In the genomic region with DNA sequence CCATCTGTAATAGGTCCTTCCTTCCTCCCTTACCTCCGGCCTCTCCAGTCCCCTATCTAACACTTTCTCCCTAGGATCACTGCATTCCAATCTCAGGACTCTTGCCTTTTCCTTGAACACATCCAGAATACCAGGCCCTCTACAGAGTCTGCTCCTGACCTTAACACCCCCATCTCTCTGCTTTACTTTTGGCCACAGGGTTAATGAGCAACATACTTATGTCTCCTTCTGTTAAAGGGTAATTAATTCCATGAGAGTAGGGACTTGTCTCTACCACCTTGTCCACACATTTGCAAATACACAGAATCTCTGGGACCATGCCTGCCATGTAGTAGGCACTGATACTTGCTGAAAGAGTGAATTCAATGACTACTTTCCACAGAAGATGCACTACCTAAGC, we compare ENCODE assay signal across 27 cellular contexts.
A peak's percentile ranks its signal among the peaks of the same experiment; 100 is the strongest.
DNase-seq lines count a peak whose midpoint lies in the region; ATAC-seq and TF ChIP-seq lines count a peak whose summit lies in the region.
"Had no signal": no experiment of that assay in that cellular context is flagged by ENCODE, and none has a peak within 500 bp of the region (broad histone marks: within the 10 kb centered on the region; RNA-seq: fewer than 3 reads in every experiment).

No MANE protein-coding gene starts in this region.

- DNase-seq in ACHN = peak; percentile 81
- DNase-seq in HK-2 (ENCODE audit: unreplicated experiment) = peak; percentile 42
- peak; percentile 63 for DNase-seq in epithelial cell of proximal tubule (ENCODE audit: low read depth)
- no peak for DNase-seq in mesothelial cell of epicardium (ENCODE audit: low spot score in 2 of 2, unreplicated experiment in 2 of 2)
- DNase-seq in DMS53 treated with DMSO at 0.1 percent for 48 hours (lab: John Stamatoyannopoulos, UW; ENCODE audit: unreplicated experiment) = no peak
- no peak for DNase-seq in ascending aorta (ENCODE audit: low spot score in 2 of 2)
- DNase-seq in esophagus muscularis mucosa (ENCODE audit: extremely low spot score) = no peak
- DNase-seq: activated CD4-positive, alpha-beta memory T cell treated with anti-CD3 and anti-CD28 coated beads, Interleukin-2, amount 10 ng/mL, durations not matched to agents 7 days and 5 days; activated CD8-positive, alpha-beta memory T cell treated with anti-CD3 and anti-CD28 coated beads, Interleukin-2, amount 50 U/mL, for 48 hours; activated naive CD4-positive, alpha-beta T cell treated with Interleukin-2 at 50 U/mL for 16 hours; HCEC 1CT; hippocampal formation; Karpas-422; left lung; NCI-H1417; NCI-H2029 treated with DMSO at 0.1 percent for 48 hours; NCI-H2227 treated with DMSO at 0.1 percent for 48 hours; NCI-H69; Peyer's patch; SHP77 treated with DMSO at 0.1 percent for 48 hours; stimulated activated CD4-positive, alpha-beta T cell treated with anti-CD3 and anti-CD28 coated beads, Interleukin-4, amount 100 ng/mL, for 1 hour; upper lobe of left lung had no signal

- H3K27me3 ChIP-seq in ascending aorta = no peaks in the 10 kb centered on the region
- no peaks in the 10 kb centered on the region for H3K27me3 ChIP-seq in esophagus muscularis mucosa
- H3K27me3 ChIP-seq: left lung, neutrophil, Peyer's patch, upper lobe of left lung had no signal

- TF ChIP-seq CTCF in epithelial cell of proximal tubule (conservative IDR thresholded peaks at IDR 0.05; ENCODE audit: low read depth, low read length) (no peak), mesothelial cell of epicardium (IDR thresholded peaks at IDR 0.05; ENCODE audit: unreplicated experiment) (no peak), ascending aorta (IDR thresholded peaks at IDR 0.05) (no peak), esophagus muscularis mucosa (IDR thresholded peaks at IDR 0.05) (no peak)

- no peaks in the 10 kb centered on the region for H3K27me3 Mint-ChIP-seq in mesothelial cell of epicardium (ENCODE audit: low read depth)
- H3K27me3 Mint-ChIP-seq: central memory CD8-positive, alpha-beta T cell had no signal

- intact Hi-C loops in ascending aorta (cut with DNase I) (no loop called here), esophagus muscularis mucosa (cut with DNase I) (no loop called here)

- H3K4me3 Mint-ChIP-seq in mesothelial cell of epicardium = no peak overlapping the region
- H3K4me3 Mint-ChIP-seq: activated CD4-positive, alpha-beta memory T cell treated with anti-CD3 and anti-CD28 coated beads, Interleukin-2, amount 10 ng/mL, durations not matched to agents 7 days and 5 days; activated T-helper 1 cell treated with anti-CD3 and anti-CD28 coated beads, Interleukin-12 subunit alpha, Interleukin-12 subunit beta, Interleukin-2, Interleukin-4 antibody, amounts not matched to agents 30 ng/mL and 10 ng/mL and 1 ng/mL, durations not matched to agents 14 hours and 24 hours and 36 hours; central memory CD8-positive, alpha-beta T cell had no signal

- H3K4me3 ChIP-seq in epithelial cell of proximal tubule (ENCODE audit: low read depth, low read length) = peak overlapping the region; percentile 46
- no peak overlapping the region for H3K4me3 ChIP-seq in ascending aorta
- no peak overlapping the region for H3K4me3 ChIP-seq in esophagus muscularis mucosa
- H3K4me3 ChIP-seq: left lung, Peyer's patch, upper lobe of left lung had no signal

- H3K36me3 ChIP-seq in ascending aorta (no peaks in the 10 kb centered on the region), esophagus muscularis mucosa (no peaks in the 10 kb centered on the region)
- H3K36me3 ChIP-seq: left lung, neutrophil, Peyer's patch, upper lobe of left lung had no signal

- WGBS in esophagus muscularis mucosa = 80% methylated on average over 1 of the region's 1 CpG

- peak overlapping the region; percentile 63 for H3K27ac Mint-ChIP-seq in mesothelial cell of epicardium
- H3K27ac Mint-ChIP-seq: activated CD4-positive, alpha-beta memory T cell treated with anti-CD3 and anti-CD28 coated beads, Interleukin-2, amount 10 ng/mL, durations not matched to agents 7 days and 5 days; activated T-helper 1 cell treated with anti-CD3 and anti-CD28 coated beads, Interleukin-12 subunit alpha, Interleukin-12 subunit beta, Interleukin-2, Interleukin-4 antibody, amounts not matched to agents 30 ng/mL and 10 ng/mL and 1 ng/mL, durations not matched to agents 14 hours and 24 hours and 36 hours had no signal

- H3K4me1 Mint-ChIP-seq in mesothelial cell of epicardium = peaks cover 64% of the 10 kb centered on the region
- H3K4me1 Mint-ChIP-seq: activated CD4-positive, alpha-beta memory T cell treated with anti-CD3 and anti-CD28 coated beads, Interleukin-2, amount 10 ng/mL, durations not matched to agents 7 days and 5 days; central memory CD8-positive, alpha-beta T cell had no signal

- in situ Hi-C loops in ACHN (cut with HindIII; ENCODE audit: low pct_ligation_motif_present, low pct_unique_long_range_greater_than_20kb, low sequenced_read_pairs) = loop anchor here (25.0 kb wide), 1 partner anchor 166 kb away; no protein-coding TSS in a partner anchor

- peaks cover 0 to 11% of the 10 kb centered on the region in 2 donors for H3K4me1 ChIP-seq in ascending aorta
- H3K4me1 ChIP-seq in esophagus muscularis mucosa = peaks cover 9 to 42% (median 21%) of the 10 kb centered on the region in 4 donors
- H3K4me1 ChIP-seq: Peyer's patch had no signal

- ATAC-seq in GM18909 (IDR thresholded peaks at IDR 0.05; ENCODE audit: poor library complexity, unreplicated experiment) = no peak
- ATAC-seq: left lung, sciatic nerve had no signal

- no peak overlapping the region for H3K27ac ChIP-seq in ascending aorta
- H3K27ac ChIP-seq in esophagus muscularis mucosa (replicated peaks in 1 of 4) = no peak overlapping the region
- H3K27ac ChIP-seq: left lung, neutrophil, Peyer's patch, upper lobe of left lung had no signal

- no peak for TF ChIP-seq POLR2A in esophagus muscularis mucosa (IDR thresholded peaks at IDR 0.05; ENCODE audit: low read depth)

- TF ChIP-seq EP300 in esophagus muscularis mucosa (IDR thresholded peaks at IDR 0.05) = no peak

- H3K36me3 Mint-ChIP-seq in mesothelial cell of epicardium = peaks cover 4% of the 10 kb centered on the region

- H3K9me3 Mint-ChIP-seq in mesothelial cell of epicardium = no peaks in the 10 kb centered on the region
- H3K9me3 Mint-ChIP-seq: activated CD4-positive, alpha-beta memory T cell treated with anti-CD3 and anti-CD28 coated beads, Interleukin-2, amount 10 ng/mL, durations not matched to agents 7 days and 5 days; activated T-helper 1 cell treated with anti-CD3 and anti-CD28 coated beads, Interleukin-12 subunit alpha, Interleukin-12 subunit beta, Interleukin-2, Interleukin-4 antibody, amounts not matched to agents 30 ng/mL and 10 ng/mL and 1 ng/mL, durations not matched to agents 14 hours and 24 hours and 36 hours had no signal

- H3K9me3 ChIP-seq in ascending aorta (no peaks in the 10 kb centered on the region), esophagus muscularis mucosa (no peaks in the 10 kb centered on the region)
- H3K9me3 ChIP-seq: left lung, neutrophil, Peyer's patch, upper lobe of left lung had no signal

Comparison
In these comparisons a context has a peak if more than half of its experiments do, and no peak if none do; other contexts are left out.
1. DNase-seq: peak in ACHN (single experiment), HK-2 (single experiment) and epithelial cell of proximal tubule (single experiment); none in mesothelial cell of epicardium (0 of 2), DMS53 treated with DMSO at 0.1 percent for 48 hours (single experiment), ascending aorta (0 of 2) and esophagus muscularis mucosa (single experiment).